ENCODE assay signal across 8 cellular contexts in genomic region chr2:10048501-10049171, GRCh38. TPM values are rescaled to one million over a fixed set of nuclear protein-coding genes. Genes with fewer than 3 reads are reported as not detected.
DNase-seq lines count a peak whose midpoint lies in the region; ATAC-seq, FAIRE-seq and TF ChIP-seq lines count a peak whose summit lies in the region.

No MANE protein-coding gene starts in this region.

- ATAC-seq in GM21737 (IDR thresholded peaks at IDR 0.05; ENCODE audit: unreplicated experiment) (no peak), HG02610 (IDR thresholded peaks at IDR 0.05; ENCODE audit: unreplicated experiment) (no peak), GM21367 (IDR thresholded peaks at IDR 0.05; ENCODE audit: unreplicated experiment) (no peak)

- peak; percentile 72 for DNase-seq in D721Med (ENCODE audit: insufficient read length, low spot score)
- DNase-seq in HT1080 (ENCODE audit: low read depth) = peak; percentile 53
- DNase-seq in RKO (ENCODE audit: low spot score) = peak; percentile 67
- no peak for DNase-seq in epithelial cell of proximal tubule (ENCODE audit: low read depth)
- DNase-seq in neural progenitor cell (ENCODE audit: low spot score) = peak; percentile 67

- H3K4me3 ChIP-seq in epithelial cell of proximal tubule (ENCODE audit: low read depth, low read length) (no peak overlapping the region), neural progenitor cell (no peak overlapping the region)

- H3K27ac Mint-ChIP-seq in neural progenitor cell = no peak overlapping the region

- H3K27ac ChIP-seq in neural progenitor cell = no peak overlapping the region

- no peaks in the 10 kb centered on the region for H3K4me1 ChIP-seq in neural progenitor cell

- no peaks in the 10 kb centered on the region for H3K79me2 ChIP-seq in neural progenitor cell (ENCODE audit: low read depth)

- peaks cover 5% of the 10 kb centered on the region for H3K9me3 ChIP-seq in neural progenitor cell (ENCODE audit: low read depth)

- no peak overlapping the region for H3K9ac ChIP-seq in neural progenitor cell

- FAIRE-seq in D721Med (lab: Jason Lieb, UNC) = no peak

- H3K4me1 Mint-ChIP-seq in neural progenitor cell = peaks cover 22% of the 10 kb centered on the region

- no peaks in the 10 kb centered on the region for H3K36me3 ChIP-seq in neural progenitor cell

- H3K27me3 Mint-ChIP-seq in neural progenitor cell (ENCODE audit: insufficient read depth, low read depth) = peaks cover 3% of the 10 kb centered on the region

- no peaks in the 10 kb centered on the region for H3K9me3 Mint-ChIP-seq in neural progenitor cell

- H3K27me3 ChIP-seq in neural progenitor cell = peaks cover 8% of the 10 kb centered on the region

- no peak overlapping the region for H3K4me3 Mint-ChIP-seq in neural progenitor cell

- no peak overlapping the region for H2AFZ ChIP-seq in neural progenitor cell (replicated peaks)

- TF ChIP-seq CTCF in D721Med (IDR thresholded peaks at IDR 0.05; ENCODE audit: insufficient read depth, missing control alignments) (peak; percentile 65), epithelial cell of proximal tubule (conservative IDR thresholded peaks at IDR 0.05; ENCODE audit: low read depth, low read length) (peak; percentile 60), neural progenitor cell (IDR thresholded peaks at IDR 0.05) (peak; percentile 73)

- H3F3A ChIP-seq in neural progenitor cell (ENCODE audit: low read depth) = peaks cover 20% of the 10 kb centered on the region

- H4K20me1 ChIP-seq in neural progenitor cell (ENCODE audit: low read depth) = peaks cover 15% of the 10 kb centered on the region

- H3K36me3 Mint-ChIP-seq in neural progenitor cell = peaks cover 34% of the 10 kb centered on the region

- H3K4me2 ChIP-seq in neural progenitor cell = no peak overlapping the region

RNA-seq across cellular contexts. Expression of gene KLF11, which starts 5.3 kb away (rescaled TPM):
- 2.9 and 3.7 TPM in 2 replicates for total RNA-seq in HT1080 (2014; rRNA removed; shearing (Covaris generic))
- polyA plus RNA-seq in HT1080 (2015; cell fraction: cytosol; rRNA removed) = 6.3 and 7.4 TPM in 2 replicates
- 4.1 and 5.1 TPM in 2 replicates for polyA plus RNA-seq in HT1080 (2015; cell fraction: nucleus; rRNA removed)
- total RNA-seq in epithelial cell of proximal tubule = 6.9 and 9.3 TPM in 2 replicates
- 9.6 and 9.7 TPM in 2 replicates for total RNA-seq in neural progenitor cell (ENCODE audit: low replicate concordance)

RNA-seq across cellular contexts. Expression of gene CYS1, which starts 31.6 kb away (rescaled TPM):
- 0.05 and 0.10 TPM in 2 replicates for total RNA-seq in HT1080 (2014; rRNA removed; shearing (Covaris generic))
- 0.06 and 0.09 TPM in 2 replicates for polyA plus RNA-seq in HT1080 (2015; cell fraction: cytosol; rRNA removed)
- polyA plus RNA-seq in HT1080 (2015; cell fraction: nucleus; rRNA removed) = 0.16 TPM in 1 of 2 replicates, not detected in the other
- total RNA-seq in epithelial cell of proximal tubule (5.9 and 20.8 TPM in 2 replicates), neural progenitor cell (ENCODE audit: low replicate concordance) (0.56 TPM in 1 of 2 replicates, not detected in the other)
